Comparison of ENCODE assay signal across 17 cellular contexts in the genomic region with DNA sequence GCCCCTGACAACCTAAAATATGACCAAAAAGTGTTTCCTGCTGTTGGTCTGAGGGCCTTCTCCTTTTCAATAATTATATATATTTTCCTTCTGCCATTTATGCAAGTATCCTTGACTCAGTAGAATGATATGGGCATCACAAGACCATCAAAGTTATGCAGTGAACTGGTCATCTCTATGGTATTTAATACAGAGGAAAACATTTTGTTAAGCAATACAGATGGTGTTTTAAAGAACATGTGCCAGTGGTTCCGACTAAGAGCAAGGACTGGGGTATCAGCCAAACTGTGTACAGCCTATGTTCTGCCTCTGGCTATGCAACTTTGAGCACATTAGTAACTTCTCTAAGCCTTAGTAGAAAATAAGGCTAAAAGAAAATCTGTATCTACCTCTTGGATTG.
DNase-seq lines count a peak whose midpoint lies in the region; TF ChIP-seq lines count a peak whose summit lies in the region.
"Had no signal": no experiment of that assay in that cellular context is flagged by ENCODE, and none has a peak within 500 bp of the region (broad histone marks: within the 10 kb centered on the region; RNA-seq: fewer than 3 reads in every experiment).

No MANE protein-coding gene starts in this region.

- H3K27ac ChIP-seq in GM23248 (peak overlapping the region; percentile 34), WERI-Rb-1 (no peak overlapping the region)
- H3K27ac ChIP-seq: prostate gland had no signal

- H3K4me3 ChIP-seq in GM23248, result no peak overlapping the region
- no peak overlapping the region for H3K4me3 ChIP-seq in adipocyte (ENCODE audit: low read length)
- no peak overlapping the region for H3K4me3 ChIP-seq in skeletal muscle cell (ENCODE audit: low read depth, low read length)
- H3K4me3 ChIP-seq in WERI-Rb-1 (ENCODE audit: low read depth, low read length), result no peak overlapping the region
- H3K4me3 ChIP-seq: prostate gland had no signal

- H3K9me2 ChIP-seq in GM23248 (ENCODE audit: insufficient read depth), result no peaks in the 10 kb centered on the region; the same call in 1 of the 2 replicates

- no peaks in the 10 kb centered on the region for H3K36me3 ChIP-seq in GM23248 (ENCODE audit: low read depth)
- H3K36me3 ChIP-seq in adipocyte (ENCODE audit: control insufficient read depth, insufficient read depth, low read length, severe bottlenecking), result no peaks in the 10 kb centered on the region
- no peaks in the 10 kb centered on the region for H3K36me3 ChIP-seq in WERI-Rb-1
- H3K36me3 ChIP-seq: prostate gland had no signal

- H3K27me3 ChIP-seq in GM23248 (replicated peaks; ENCODE audit: insufficient read depth), result no peaks in the 10 kb centered on the region
- H3K27me3 ChIP-seq in adipocyte (replicated peaks; ENCODE audit: control insufficient read depth, insufficient read depth, low read length), result no peaks in the 10 kb centered on the region
- no peaks in the 10 kb centered on the region for H3K27me3 ChIP-seq in WERI-Rb-1 (ENCODE audit: insufficient read depth, low read depth, severe bottlenecking)

- no peaks in the 10 kb centered on the region for H4K20me1 ChIP-seq in GM23248 (ENCODE audit: insufficient read depth)

- H3K9ac ChIP-seq in GM23248 (no peak overlapping the region), adipocyte (ENCODE audit: low read length) (peak overlapping the region; percentile 38)

- H2AFZ ChIP-seq in GM23248, result no peak overlapping the region

- H3K4me1 ChIP-seq in GM23248 (ENCODE audit: insufficient read depth) (peaks cover 10% of the 10 kb centered on the region), adipocyte (ENCODE audit: control insufficient read depth, insufficient read depth, low read length) (peaks cover 40% of the 10 kb centered on the region)
- H3K4me1 ChIP-seq: prostate gland had no signal

- in situ Hi-C loops in GM23248 (cut with MboI), result no loop called here

- 0 out of 2 replicates have a peak, but pooled peaks cover 4% of the 10 kb centered on the region for H3F3A ChIP-seq in GM23248 (ENCODE audit: insufficient read depth)

- no peaks in the 10 kb centered on the region for H3K79me2 ChIP-seq in GM23248 (ENCODE audit: insufficient read depth)

- H3K9me3 ChIP-seq in GM23248 (ENCODE audit: low read depth) (no peaks in the 10 kb centered on the region), adipocyte (ENCODE audit: control insufficient read depth, low read length) (no peaks in the 10 kb centered on the region), WERI-Rb-1 (ENCODE audit: severe bottlenecking) (no peaks in the 10 kb centered on the region)
- H3K9me3 ChIP-seq: prostate gland had no signal

- no peak for TF ChIP-seq CTCF in WERI-Rb-1 (IDR thresholded peaks at IDR 0.05; ENCODE audit: low read depth, low read length)

- DNase-seq in GM23248 (peak; percentile 96), adipocyte (ENCODE audit: low read depth) (peak; percentile 97), fibroblast of peridontal ligament (ENCODE audit: extremely low read depth) (peak; percentile 99), skeletal muscle cell (ENCODE audit: low read depth) (peak; percentile 78), DMS 273 (lab: John Stamatoyannopoulos, UW; ENCODE audit: unreplicated experiment) (no peak), activated gamma-delta T cell (lab: John Stamatoyannopoulos, UW) (no peak), NCI-H1436 (lab: John Stamatoyannopoulos, UW) (no peak), WERI-Rb-1 (no peak)
- DNase-seq: activated CD4-positive, alpha-beta T cell treated with anti-CD3 and anti-CD28 coated beads for 1 hour; CD8-positive, alpha-beta memory T cell; hypothalamus; KG1; left cardiac atrium; NCI-H1694; NCI-H524 treated with DMSO at 0.1 percent for 48 hours; stimulated activated CD4-positive, alpha-beta T cell treated with anti-CD3 and anti-CD28 coated beads, Interleukin-15, amount 100 ng/mL, for 24 hours had no signal

- 0% methylated on average over 1 of the region's 1 CpG for WGBS in GM23248 (ENCODE audit: low coverage in 1 of 2, low lambda C conversion rate in 2 of 2, missing lambda C conversion rate in 2 of 2), 2 experiments

- no peak overlapping the region for H3K4me2 ChIP-seq in GM23248 (ENCODE audit: unreplicated experiment)

Comparison
In these comparisons a context has a peak if more than half of its experiments do, and no peak if none do; other contexts are left out.
1. DNase-seq: peak in GM23248 (single experiment), adipocyte (single experiment), fibroblast of peridontal ligament (single experiment) and skeletal muscle cell (single experiment); none in DMS 273 (single experiment), activated gamma-delta T cell (single experiment), NCI-H1436 (single experiment) and WERI-Rb-1 (single experiment).